1 cellular context compared by ENCODE assay signal in genomic region chr14:95156765-95157194, GRCh38.
TF ChIP-seq lines count a peak whose summit lies in the region.

No MANE protein-coding gene starts in this region.

TF ChIP-seq in SK-N-SH, 30 proteins besides CTCF, POLR2A, EP300 and RAD21 (continued from another document):
- TF ChIP-seq CHD2 (IDR thresholded peaks at IDR 0.05; ENCODE audit: low read length, partially characterized antibody) (no peak), FOXJ3 (CRISPR knock-in tag; IDR thresholded peaks at IDR 0.05) (no peak)
